Comparison of ENCODE assay signal across 12 cellular contexts in genomic region chr15:77506311-77507150, GRCh38.
DNase-seq lines count a peak whose midpoint lies in the region; ATAC-seq, FAIRE-seq and TF ChIP-seq lines count a peak whose summit lies in the region.
"Had no signal": no experiment of that assay in that cellular context is flagged by ENCODE, and none has a peak within 500 bp of the region (broad histone marks: within the 10 kb centered on the region; RNA-seq: fewer than 3 reads in every experiment).

No MANE protein-coding gene starts in this region.

- H3K4me3 Mint-ChIP-seq in brain, result peak overlapping the region in 1 of 5 experiments; percentile 42
- H3K4me3 Mint-ChIP-seq in activated naive CD8-positive, alpha-beta T cell treated with anti-CD3 and anti-CD28 coated beads, Interleukin-2, amount 50 U/mL, for 24 hours, result no peak overlapping the region

- H3K4me1 Mint-ChIP-seq in brain, result peaks cover 75% of the 10 kb centered on the region
- H3K4me1 Mint-ChIP-seq in activated naive CD8-positive, alpha-beta T cell treated with anti-CD3 and anti-CD28 coated beads, Interleukin-2, amount 50 U/mL, for 24 hours, result peaks cover 15% of the 10 kb centered on the region

- POLR2A ChIA-PET in SK-N-SH (lab: Yijun Ruan, JAX), result no interaction called here

- no peak for ATAC-seq in activated naive CD8-positive, alpha-beta T cell treated with anti-CD3 and anti-CD28 coated beads, Interleukin-2, amount 50 U/mL, for 24 hours
- ATAC-seq: activated CD4-positive, CD25-positive, alpha-beta regulatory T cell treated with anti-CD3 and anti-CD28 coated beads, Interleukin-2, amount 50 U/mL, for 24 hours had no signal

- no peak overlapping the region for H3K9ac ChIP-seq in SK-N-SH
- H3K9ac ChIP-seq: KMS-11 had no signal

- H3K9me3 ChIP-seq in small intestine (ENCODE audit: control insufficient read depth, low read depth), result no peaks in the 10 kb centered on the region
- H3K9me3 ChIP-seq in SK-N-SH, result no peaks in the 10 kb centered on the region
- H3K9me3 ChIP-seq: thoracic aorta had no signal

- 28 to 51% (median 39%) methylated on average over 20 of the region's 20 CpGs for WGBS in small intestine, 3 donors
- WGBS in SK-N-SH (ENCODE audit: low lambda C conversion rate), result 91% methylated on average over 18 of the region's 20 CpGs

- H3K36me3 ChIP-seq in small intestine (ENCODE audit: control insufficient read depth in 2 of 2, insufficient read depth in 2 of 2, low read length in 2 of 2) (no peaks in the 10 kb centered on the region), SK-N-SH (replicated peaks in 1 of 2; ENCODE audit: control insufficient read depth in 1 of 2, insufficient read depth in 2 of 2, low read length in 1 of 2) (no peaks in the 10 kb centered on the region)
- H3K36me3 ChIP-seq: thoracic aorta had no signal

- no peak for TF ChIP-seq RAD21 in SK-N-SH (IDR thresholded peaks at IDR 0.05; ENCODE audit: low read length)

- H3K4me3 ChIP-seq in small intestine (ENCODE audit: low read depth in 1 of 2, low read length in 2 of 2), result no peak overlapping the region
- no peak overlapping the region for H3K4me3 ChIP-seq in SK-N-SH (ENCODE audit: low read depth in 2 of 2, low read length in 1 of 2)

- no peaks in the 10 kb centered on the region for H4K20me1 ChIP-seq in SK-N-SH (ENCODE audit: insufficient read depth)

- H3K27me3 ChIP-seq in small intestine (ENCODE audit: control insufficient read depth in 2 of 2, insufficient read depth in 2 of 2, low read length in 2 of 2), result no peaks in the 10 kb centered on the region
- no peaks in the 10 kb centered on the region for H3K27me3 ChIP-seq in SK-N-SH (ENCODE audit: insufficient read depth)

- no peaks in the 10 kb centered on the region for H3K9me3 Mint-ChIP-seq in brain
- no peaks in the 10 kb centered on the region for H3K9me3 Mint-ChIP-seq in activated naive CD8-positive, alpha-beta T cell treated with anti-CD3 and anti-CD28 coated beads, Interleukin-2, amount 50 U/mL, for 24 hours

- TF ChIP-seq CTCF in brain (conservative IDR thresholded peaks at IDR 0.05) (no peak), SK-N-SH (IDR thresholded peaks at IDR 0.05) (no peak)

- H3K4me1 ChIP-seq in small intestine (ENCODE audit: control insufficient read depth in 2 of 2, insufficient read depth in 1 of 2, low read depth in 1 of 2, low read length in 1 of 2) (peaks cover 6 to 9% of the 10 kb centered on the region in 2 donors), SK-N-SH (ENCODE audit: control insufficient read depth in 1 of 2, insufficient read depth in 2 of 2, low read depth in 1 of 2, low read length in 1 of 2) (peaks cover 20 to 22% of the 10 kb centered on the region in 2 experiments; a peak in 3 of 4 replicates)

- H3K27ac Mint-ChIP-seq in brain, result peak overlapping the region; percentile 55 to 92 (median 82)
- no peak overlapping the region for H3K27ac Mint-ChIP-seq in activated naive CD8-positive, alpha-beta T cell treated with anti-CD3 and anti-CD28 coated beads, Interleukin-2, amount 50 U/mL, for 24 hours

- H3K27ac ChIP-seq in small intestine (ENCODE audit: low read depth in 1 of 2, low read length in 1 of 2) (peak overlapping the region in 1 of 2 donors; percentile 86), SK-N-SH (ENCODE audit: low read depth in 2 of 2, low read length in 1 of 2) (no peak overlapping the region)
- H3K27ac ChIP-seq: KMS-11 had no signal

- H3K79me2 ChIP-seq in SK-N-SH (ENCODE audit: insufficient read depth), result no peaks in the 10 kb centered on the region

- FAIRE-seq in small intestine (lab: Jason Lieb, UNC), result no peak

- TF ChIP-seq EP300 in SK-N-SH (IDR thresholded peaks at IDR 0.05; ENCODE audit: borderline replicate concordance in 1 of 2, low read depth in 1 of 2, low read length in 1 of 2), result no peak

- no peak overlapping the region for H2AFZ ChIP-seq in SK-N-SH (ENCODE audit: low read depth)

- H3F3A ChIP-seq in SK-N-SH (replicated peaks; ENCODE audit: insufficient read depth), result peaks cover 3% of the 10 kb centered on the region

- no peaks in the 10 kb centered on the region for H3K9me2 ChIP-seq in SK-N-SH

- peaks cover 5% of the 10 kb centered on the region for H3K27me3 Mint-ChIP-seq in brain
- no peaks in the 10 kb centered on the region for H3K27me3 Mint-ChIP-seq in activated naive CD8-positive, alpha-beta T cell treated with anti-CD3 and anti-CD28 coated beads, Interleukin-2, amount 50 U/mL, for 24 hours

- peaks cover 8% of the 10 kb centered on the region for H3K36me3 Mint-ChIP-seq in brain
- no peaks in the 10 kb centered on the region for H3K36me3 Mint-ChIP-seq in activated naive CD8-positive, alpha-beta T cell treated with anti-CD3 and anti-CD28 coated beads, Interleukin-2, amount 50 U/mL, for 24 hours (ENCODE audit: low read depth)

- DNase-seq in NCI-H1105 treated with DMSO at 0.1 percent for 48 hours (lab: John Stamatoyannopoulos, UW) (peak; percentile 79), iris pigment epithelial cell (ENCODE audit: low read depth) (peak; percentile 31), small intestine (peak; percentile 54), NK-92 (lab: John Stamatoyannopoulos, UW; ENCODE audit: unreplicated experiment) (no peak), SK-N-SH (no peak)
- DNase-seq in stimulated activated naive CD4-positive, alpha-beta T cell (lab: John Stamatoyannopoulos, UW), result no peak
- DNase-seq in activated naive CD8-positive, alpha-beta T cell treated with anti-CD3 and anti-CD28 coated beads, Interleukin-2, amount 50 U/mL, for 24 hours, result no peak
- DNase-seq: effector memory CD4-positive, alpha-beta T cell had no signal

- CTCF ChIA-PET in SK-N-SH (lab: Yijun Ruan, JAX), result interaction anchor here (1.5 to 3.2 kb wide), 3 partner anchors 10 to 388 kb away, joined by 5 to 14 read pairs (median 12); no protein-coding TSS in a partner anchor

- H3K4me2 ChIP-seq in SK-N-SH, result no peak overlapping the region
- H3K4me2 ChIP-seq: KMS-11 had no signal

TF ChIP-seq in SK-N-SH, 30 proteins besides CTCF, POLR2A, EP300 and RAD21:
- TF ChIP-seq RFX5 (IDR thresholded peaks at IDR 0.05; ENCODE audit: low read length), result no peak
- TF ChIP-seq YY1 (IDR thresholded peaks at IDR 0.05; ENCODE audit: low read depth), result no peak
- TF ChIP-seq ZBTB33 (IDR thresholded peaks at IDR 0.05; ENCODE audit: borderline replicate concordance, low read depth), result no peak
- TF ChIP-seq SIN3A (IDR thresholded peaks at IDR 0.05; ENCODE audit: borderline replicate concordance, low read depth, low read length), result no peak

Comparison
In these comparisons a context has a peak if more than half of its experiments do, and no peak if none do; other contexts are left out.
1. DNase-seq: peak in NCI-H1105 treated with DMSO at 0.1 percent for 48 hours (single experiment), iris pigment epithelial cell (single experiment) and small intestine (single experiment); none in NK-92 (single experiment), stimulated activated naive CD4-positive, alpha-beta T cell (0 of 6), activated naive CD8-positive, alpha-beta T cell treated with anti-CD3 and anti-CD28 coated beads, Interleukin-2, amount 50 U/mL, for 24 hours (single experiment) and SK-N-SH (single experiment).